8 cellular contexts compared by ENCODE assay signal in genomic region chr5:14109041-14109747, GRCh38. TPM values are rescaled to one million over a fixed set of nuclear protein-coding genes. Genes with fewer than 3 reads are reported as not detected.
DNase-seq lines count a peak whose midpoint lies in the region; ATAC-seq and TF ChIP-seq lines count a peak whose summit lies in the region.

No MANE protein-coding gene starts in this region.

- no peak for TF ChIP-seq CTCF in brain microvascular endothelial cell (IDR thresholded peaks at IDR 0.05; ENCODE audit: low read depth, low read length, missing control alignments)
- no peak for TF ChIP-seq CTCF in BE2C (IDR thresholded peaks at IDR 0.05; ENCODE audit: low read depth, low read length)

- no peaks in the 10 kb centered on the region for H3K27me3 ChIP-seq in brain microvascular endothelial cell (replicated peaks)
- no peaks in the 10 kb centered on the region; the same call in 1 of the 2 replicates for H3K27me3 ChIP-seq in BE2C

- ATAC-seq in GM19455 (IDR thresholded peaks at IDR 0.05; ENCODE audit: unreplicated experiment) (peak; percentile 82), HG03432 (IDR thresholded peaks at IDR 0.05; ENCODE audit: unreplicated experiment) (peak; percentile 92)

- DNase-seq in EH (ENCODE audit: low read depth) (peak; percentile 64), brain microvascular endothelial cell (peak; percentile 65), NCI-H82 (lab: John Stamatoyannopoulos, UW) (no peak), superior temporal gyrus (ENCODE audit: extremely low spot score) (no peak), BE2C (no peak)
- peak; percentile 1 to 32 (median 16) for DNase-seq in stimulated activated CD4-positive, alpha-beta T cell treated with anti-CD3 and anti-CD28 coated beads, TNF-alpha, amount 100 ng/mL, for 48 hours (ENCODE audit: low read depth in 3 of 3)

- no peaks in the 10 kb centered on the region for H3K9me3 ChIP-seq in BE2C

- peak overlapping the region; percentile 74 for H3K27ac ChIP-seq in brain microvascular endothelial cell

- no peaks in the 10 kb centered on the region for H3K36me3 ChIP-seq in brain microvascular endothelial cell (replicated peaks)
- no peaks in the 10 kb centered on the region for H3K36me3 ChIP-seq in BE2C

- no peak overlapping the region for H3K4me3 ChIP-seq in brain microvascular endothelial cell (ENCODE audit: low read depth, low read length)
- no peak overlapping the region for H3K4me3 ChIP-seq in BE2C (ENCODE audit: low read depth, low read length)

- H3K4me1 ChIP-seq in BE2C: no peaks in the 10 kb centered on the region

- in situ Hi-C loops in brain microvascular endothelial cell (cut with HindIII; ENCODE audit: low pct_ligation_motif_present, low sequenced_read_pairs): no loop called here

RNA-seq across cellular contexts. Expression of gene TRIO, which starts 33.9 kb away (rescaled TPM):
- 169 TPM for polyA plus RNA-seq in BE2C (2012; ENCODE audit: insufficient read depth, insufficient read length, low read depth)

Comparison
In these comparisons a context has a peak if more than half of its experiments do, and no peak if none do; other contexts are left out.
1. DNase-seq: peak in EH (single experiment), brain microvascular endothelial cell (single experiment) and stimulated activated CD4-positive, alpha-beta T cell treated with anti-CD3 and anti-CD28 coated beads, TNF-alpha, amount 100 ng/mL, for 48 hours (3 of 3); none in NCI-H82 (single experiment), superior temporal gyrus (single experiment) and BE2C (single experiment).